In genomic region chr17:40121886-40122465, GRCh38 we compare ENCODE assay signal across 8 cellular contexts. TPM values are rescaled to one million over a fixed set of nuclear protein-coding genes. Genes with fewer than 3 reads are reported as not detected.
A peak's percentile ranks its signal among the peaks of the same experiment; 100 is the strongest.
DNase-seq lines count a peak whose midpoint lies in the region; ATAC-seq, FAIRE-seq and TF ChIP-seq lines count a peak whose summit lies in the region.

TSS of gene MSL1 (plus strand) at chr17:40121971. CDS start at chr17:40122613, 642 bp downstream.

- POLR2A ChIA-PET in A549 (lab: Yijun Ruan, JAX) (interaction anchor here (0.6 to 6.5 kb wide), 6 partner anchors 8 to 141 kb away, joined by 3 to 60 read pairs (median 20); partner anchors contain the start of genes CASC3, NR1D1 and PSMD3), PC-9 (lab: Charles Lee; ENCODE audit: unreplicated experiment) (interaction anchor here (0.6 kb wide), 2 partner anchors 166 to 1646 kb away, joined by 3 to 7 read pairs; no protein-coding TSS in a partner anchor)

- H3K4me2 ChIP-seq in A549 (peak within 1 kb of the TSS; percentile 78), PC-9 (peak within 1 kb of the TSS; percentile 97)

- H3K9me2 ChIP-seq in PC-9 (ENCODE audit: insufficient read depth): no peaks in the 10 kb centered on the region

- FAIRE-seq in A549 (lab: Jason Lieb, UNC) (no peak), HTR-8/SVneo (lab: Jason Lieb, UNC) (peak; percentile 63)

- peaks cover 7% of the 10 kb centered on the region for H3F3A ChIP-seq in PC-9 (ENCODE audit: insufficient read depth, low read depth)

- TF ChIP-seq POLR2A in A549 (IDR thresholded peaks at IDR 0.05; ENCODE audit: low read length): peak; percentile 46

- H3K36me3 ChIP-seq in PC-9 (ENCODE audit: low read depth) (0 out of 2 replicates have a peak, but pooled peaks cover 4% of the 10 kb centered on the region), esophagus (ENCODE audit: control insufficient read depth in 2 of 2, insufficient read depth in 2 of 2, low read length in 1 of 2) (peaks cover 0 to 2% of the 10 kb centered on the region in 2 donors), mucosa of rectum (ENCODE audit: control insufficient read depth in 2 of 2, insufficient read depth in 2 of 2, low read length in 2 of 2) (peaks cover 8 to 11% of the 10 kb centered on the region in 2 donors)

- H3K9me3 ChIP-seq in A549 (no peaks in the 10 kb centered on the region), PC-9 (ENCODE audit: insufficient read depth, low read depth) (no peaks in the 10 kb centered on the region), esophagus (ENCODE audit: control insufficient read depth in 2 of 2, insufficient read depth in 1 of 2, low read depth in 1 of 2, low read length in 1 of 2) (no peaks in the 10 kb centered on the region), mucosa of rectum (ENCODE audit: control insufficient read depth in 2 of 2, low read length in 2 of 2) (no peaks in the 10 kb centered on the region)

- TF ChIP-seq CTCF in A549 (IDR thresholded peaks at IDR 0.05) (no peak), PC-9 (conservative IDR thresholded peaks at IDR 0.05) (no peak)

- H3K27me3 ChIP-seq in PC-9 (ENCODE audit: insufficient read depth, low read depth) (no peaks in the 10 kb centered on the region), esophagus (ENCODE audit: control insufficient read depth in 1 of 2, insufficient read depth in 2 of 2, low read length in 2 of 2) (no peaks in the 10 kb centered on the region), mucosa of rectum (ENCODE audit: control insufficient read depth in 2 of 2, insufficient read depth in 2 of 2, low read length in 2 of 2) (no peaks in the 10 kb centered on the region)

- peak within 1 kb of the TSS; percentile 94 to 100 for H3K27ac ChIP-seq in A549
- H3K27ac ChIP-seq in PC-9: peak within 1 kb of the TSS; percentile 58
- H3K27ac ChIP-seq in esophagus (ENCODE audit: low read depth in 2 of 2, low read length in 1 of 2): peak within 1 kb of the TSS; percentile 95 to 98
- peak within 1 kb of the TSS; percentile 92 to 94 for H3K27ac ChIP-seq in mucosa of rectum (ENCODE audit: low read depth in 2 of 2, low read length in 2 of 2)

- peak; percentile 75 to 76 for ATAC-seq in A549
- peak; percentile 63 for ATAC-seq in GM18907 (IDR thresholded peaks at IDR 0.05; ENCODE audit: unreplicated experiment)

- 1% methylated on average over 23 of the region's 71 CpGs for WGBS in A549 (ENCODE audit: missing lambda C conversion rate)
- 0 to 1% methylated on average over 29 to 71 of the region's 71 CpGs for WGBS in esophagus, 2 donors

- H4K20me1 ChIP-seq in PC-9 (ENCODE audit: insufficient read depth): peaks cover 14% of the 10 kb centered on the region; the same call in 1 of the 2 replicates

- H2AFZ ChIP-seq in PC-9: peak within 1 kb of the TSS; percentile 97

- H3K4me3 ChIP-seq in A549 (peak within 1 kb of the TSS; percentile 67), PC-9 (peak within 1 kb of the TSS; percentile 91), esophagus (ENCODE audit: low read depth in 1 of 2, low read length in 2 of 2) (peak within 1 kb of the TSS; percentile 88 to 93), mucosa of rectum (ENCODE audit: low read length in 2 of 2) (peak within 1 kb of the TSS; percentile 86 to 88)

- no peak; a peak in 1 of 5 replicates for TF ChIP-seq RAD21 in A549 (conservative IDR thresholded peaks at IDR 0.05 in 1 of 2, IDR thresholded peaks at IDR 0.05 in 1 of 2)

- peak; percentile 83 to 91 for DNase-seq in A549 (ENCODE audit: low read depth in 1 of 2, low spot score in 1 of 2)
- DNase-seq in HTR-8/SVneo (ENCODE audit: insufficient read length, low spot score): peak; percentile 89
- DNase-seq in PC-9: peak; percentile 52 to 85
- peak; percentile 88 to 90 for DNase-seq in activated T-cell treated with anti-CD3 and anti-CD28 coated beads, Interleukin-2, amount 50 U/mL, for 48 hours
- peak; percentile 82 for DNase-seq in stimulated activated CD8-positive, alpha-beta memory T cell treated with anti-CD3 and anti-CD28 coated beads, Interleukin-4, amount 100 ng/mL, for 24 hours (ENCODE audit: low read depth)

- H3K79me2 ChIP-seq in PC-9 (ENCODE audit: low read depth): peaks cover 62% of the 10 kb centered on the region

- TF ChIP-seq EP300 in A549 (IDR thresholded peaks at IDR 0.05): no peak

- H3K4me1 ChIP-seq in A549 (peaks cover 24% of the 10 kb centered on the region), PC-9 (replicated peaks; ENCODE audit: insufficient read depth) (peaks cover 26% of the 10 kb centered on the region), esophagus (ENCODE audit: control insufficient read depth in 2 of 2, insufficient read depth in 2 of 2, low read length in 1 of 2) (peaks cover 0 to 3% of the 10 kb centered on the region in 2 donors), mucosa of rectum (ENCODE audit: control insufficient read depth in 2 of 2, insufficient read depth in 2 of 2, low read length in 2 of 2) (peaks cover 22 to 33% of the 10 kb centered on the region in 2 donors)

- CTCF ChIA-PET in A549 (lab: Yijun Ruan, JAX) (interaction anchor here (0.5 to 9.6 kb wide), 13 partner anchors 9 to 269 kb away, joined by 3 to 123 read pairs (median 4); partner anchors contain the start of genes CASC3 and CSF3), PC-9 (lab: Charles Lee) (interaction anchor here (2.6 kb wide), 1 partner anchor 9 kb away, joined by 10 read pairs; no protein-coding TSS in a partner anchor)

- no TSS peak for BruUV-seq in PC-9 (replicated peaks; lab: Mats Ljungman, UMichigan)

- intact Hi-C loops in PC-9 (cut with micrococcal nuclease; ENCODE audit: unreplicated experiment): no loop called here

- H3K9ac ChIP-seq in mucosa of rectum (ENCODE audit: low read depth in 1 of 2, low read length in 2 of 2): peak within 1 kb of the TSS; percentile 93 to 94

TF ChIP-seq in A549, 52 proteins besides CTCF, POLR2A, EP300 and RAD21 (continues in another document):
- TF ChIP-seq NR3C1 (IDR thresholded peaks at IDR 0.05) (no peak), BCL3 (IDR thresholded peaks at IDR 0.05) (no peak; the same call in 2 of the 3 replicates), E2F6 (IDR thresholded peaks at IDR 0.05; ENCODE audit: borderline replicate concordance, low read depth) (peak; percentile 31; the same call in 1 of the 2 replicates), CEBPB (IDR thresholded peaks at IDR 0.05) (peak; percentile 58 to 72; a peak in 3 of 4 replicates), EHF (CRISPR knock-in tag; IDR thresholded peaks at IDR 0.05) (no peak), EHMT2 (IDR thresholded peaks at IDR 0.05; ENCODE audit: low read depth) (no peak), HDAC2 (IDR thresholded peaks at IDR 0.05) (no peak), ZSCAN20 (CRISPR knock-in tag; IDR thresholded peaks at IDR 0.05) (no peak), MYC (IDR thresholded peaks at IDR 0.05; ENCODE audit: borderline replicate concordance, low read length) (0 out of 2 replicates have a peak, but pooled peaks have one; percentile 34), JUN (IDR thresholded peaks at IDR 0.05) (peak; percentile 8 to 61; a peak in 2 of 5 replicates), ATOH8 (CRISPR knock-in tag; IDR thresholded peaks at IDR 0.05; ENCODE audit: low read depth) (no peak), PHF8 (IDR thresholded peaks at IDR 0.05; ENCODE audit: borderline replicate concordance, low read depth) (no peak), KDM5A (IDR thresholded peaks at IDR 0.05) (no peak), MAX (IDR thresholded peaks at IDR 0.05) (peak; percentile 43; the same call in 1 of the 2 replicates), ZC3H11A (IDR thresholded peaks at IDR 0.05) (no peak), KDM1A (IDR thresholded peaks at IDR 0.05; ENCODE audit: low read depth) (no peak), JUNB (IDR thresholded peaks at IDR 0.05) (no peak), POLR2AphosphoS2 (conservative IDR thresholded peaks at IDR 0.05; ENCODE audit: low read length) (no peak)

RNA-seq across cellular contexts. Expression of gene MSL1, which starts in this region (rescaled TPM):
- polyA plus RNA-seq in A549 (2011; rRNA removed): 87.8 and 95.1 TPM in 2 replicates
- 24.3 and 30.5 TPM in 2 replicates for polyA plus RNA-seq in A549 (2012; cell fraction: cytosol; rRNA removed)
- 28.3 and 28.4 TPM in 2 replicates for polyA plus RNA-seq in A549 (2012; cell fraction: nucleus; rRNA removed)
- 60.4 to 70.1 TPM (median 64.8 TPM) in 3 replicates for polyA plus RNA-seq in A549 (2017; fragmentation: RNase III; extraction: RNeasy Plus Mini Kit Qiagen cat#74134 plus additional on column Dnase treatment)
- 32.5 and 33.0 TPM in 2 replicates for polyA minus RNA-seq in A549 (2011; rRNA and poly(A)+ RNA removed)
- 56.8 and 61.8 TPM in 2 replicates for total RNA-seq in PC-9 (2021)
- 10 to 100 TPM; 42.1 to 59.5 TPM for polyA plus RNA-seq in esophagus

Comparison
In these comparisons a context has a peak if more than half of its experiments do, and no peak if none do; other contexts are left out.
1. Peak in every context shown above with its lines: DNase-seq, ATAC-seq, H3K4me3 ChIP-seq and H3K27ac ChIP-seq.